In genomic region chr14:61699092-61699491, GRCh38 we compare ENCODE assay signal across 10 cellular contexts. TPM values are rescaled to one million over a fixed set of nuclear protein-coding genes. Genes with fewer than 3 reads are reported as not detected.
DNase-seq lines count a peak whose midpoint lies in the region; ATAC-seq and TF ChIP-seq lines count a peak whose summit lies in the region.
"Had no signal": no experiment of that assay in that cellular context is flagged by ENCODE, and none has a peak within 500 bp of the region (broad histone marks: within the 10 kb centered on the region; RNA-seq: fewer than 3 reads in every experiment).

No MANE protein-coding gene starts in this region.

- no peaks in the 10 kb centered on the region for H3K9me3 Mint-ChIP-seq in activated T-cell treated with anti-CD3 and anti-CD28 coated beads, Interleukin-2, amount 50 U/mL, for 72 hours
- H3K9me3 Mint-ChIP-seq in activated CD4-positive, alpha-beta memory T cell treated with anti-CD3 and anti-CD28 coated beads for 36 hours, result no peaks in the 10 kb centered on the region
- H3K9me3 Mint-ChIP-seq in stimulated activated memory B cell treated with anti-CD40 and anti-IgM and Interleukin-4, amounts not matched to agents 10 μg/mL and 1 μg/mL and 100 μg/mL, for 72 hours, result no peaks in the 10 kb centered on the region

- DNase-seq in activated T-cell treated with anti-CD3 and anti-CD28 coated beads, Interleukin-2, amount 50 U/mL, for 72 hours, result no peak
- DNase-seq in activated T-cell treated with anti-CD3 and anti-CD28 coated beads, Interleukin-2, amount 50 U/mL, for 48 hours, result no peak
- no peak for DNase-seq in activated CD4-positive, alpha-beta memory T cell treated with anti-CD3 and anti-CD28 coated beads for 36 hours
- DNase-seq in foreskin fibroblast (no peak), NCI-H1417 (lab: John Stamatoyannopoulos, UW) (no peak)
- DNase-seq: head of caudate nucleus, NCI-H1105 had no signal

- no peak for ATAC-seq in activated T-cell treated with anti-CD3 and anti-CD28 coated beads, Interleukin-2, amount 50 U/mL, for 72 hours (replicated peaks in 1 of 2)
- no peak for ATAC-seq in stimulated activated memory B cell treated with anti-CD40 and anti-IgM and Interleukin-4, amounts not matched to agents 10 μg/mL and 1 μg/mL and 100 μg/mL, for 72 hours
- ATAC-seq in HG03457 (IDR thresholded peaks at IDR 0.05; ENCODE audit: unreplicated experiment), result no peak
- ATAC-seq in HG02885 (IDR thresholded peaks at IDR 0.05; ENCODE audit: poor library complexity, unreplicated experiment), result no peak

- CTCF ChIA-PET in activated CD4-positive, alpha-beta memory T cell treated with anti-CD3 and anti-CD28 coated beads for 36 hours (lab: Charles Lee), result interaction anchor here (1.0 to 2.4 kb wide), 6 partner anchors 27 to 223 kb away, joined by 3 to 12 read pairs (median 3); no protein-coding TSS in a partner anchor

- peak overlapping the region; percentile 74 to 97 for H3K4me3 ChIP-seq in foreskin fibroblast (ENCODE audit: low read depth in 1 of 2, low read length in 2 of 2)

- H3K27ac Mint-ChIP-seq in activated T-cell treated with anti-CD3 and anti-CD28 coated beads, Interleukin-2, amount 50 U/mL, for 72 hours, result peak overlapping the region; percentile 93
- peak overlapping the region; percentile 98 for H3K27ac Mint-ChIP-seq in activated CD4-positive, alpha-beta memory T cell treated with anti-CD3 and anti-CD28 coated beads for 36 hours
- H3K27ac Mint-ChIP-seq in stimulated activated memory B cell treated with anti-CD40 and anti-IgM and Interleukin-4, amounts not matched to agents 10 μg/mL and 1 μg/mL and 100 μg/mL, for 72 hours, result no peak overlapping the region

- peaks cover 50% of the 10 kb centered on the region for H3K4me1 Mint-ChIP-seq in activated T-cell treated with anti-CD3 and anti-CD28 coated beads, Interleukin-2, amount 50 U/mL, for 72 hours (ENCODE audit: low read depth)
- H3K4me1 Mint-ChIP-seq in activated CD4-positive, alpha-beta memory T cell treated with anti-CD3 and anti-CD28 coated beads for 36 hours (ENCODE audit: low read depth), result peaks cover 57% of the 10 kb centered on the region
- H3K4me1 Mint-ChIP-seq in stimulated activated memory B cell treated with anti-CD40 and anti-IgM and Interleukin-4, amounts not matched to agents 10 μg/mL and 1 μg/mL and 100 μg/mL, for 72 hours, result peaks cover 50% of the 10 kb centered on the region

- POLR2A ChIA-PET in activated CD4-positive, alpha-beta memory T cell treated with anti-CD3 and anti-CD28 coated beads for 36 hours (lab: Charles Lee), result interaction anchor here (0.8 to 5.7 kb wide), 16 partner anchors 15 to 376 kb away, joined by 3 to 40 read pairs (median 6); no protein-coding TSS in a partner anchor

- H3K36me3 Mint-ChIP-seq in activated T-cell treated with anti-CD3 and anti-CD28 coated beads, Interleukin-2, amount 50 U/mL, for 72 hours (ENCODE audit: insufficient read depth in 2 of 2), result peaks cover 24 to 47% of the 10 kb centered on the region in 2 donors
- peaks cover 64% of the 10 kb centered on the region for H3K36me3 Mint-ChIP-seq in activated CD4-positive, alpha-beta memory T cell treated with anti-CD3 and anti-CD28 coated beads for 36 hours
- peaks cover 15% of the 10 kb centered on the region for H3K36me3 Mint-ChIP-seq in stimulated activated memory B cell treated with anti-CD40 and anti-IgM and Interleukin-4, amounts not matched to agents 10 μg/mL and 1 μg/mL and 100 μg/mL, for 72 hours

- no peak for TF ChIP-seq CTCF in foreskin fibroblast (IDR thresholded peaks at IDR 0.05; ENCODE audit: low read depth, low read length)

- no peaks in the 10 kb centered on the region for H3K27me3 Mint-ChIP-seq in activated T-cell treated with anti-CD3 and anti-CD28 coated beads, Interleukin-2, amount 50 U/mL, for 72 hours (ENCODE audit: low read depth)
- H3K27me3 Mint-ChIP-seq in activated CD4-positive, alpha-beta memory T cell treated with anti-CD3 and anti-CD28 coated beads for 36 hours, result no peaks in the 10 kb centered on the region
- no peaks in the 10 kb centered on the region for H3K27me3 Mint-ChIP-seq in stimulated activated memory B cell treated with anti-CD40 and anti-IgM and Interleukin-4, amounts not matched to agents 10 μg/mL and 1 μg/mL and 100 μg/mL, for 72 hours

- peak overlapping the region; percentile 94 to 97 for H3K4me3 Mint-ChIP-seq in activated T-cell treated with anti-CD3 and anti-CD28 coated beads, Interleukin-2, amount 50 U/mL, for 72 hours
- peak overlapping the region; percentile 98 for H3K4me3 Mint-ChIP-seq in activated CD4-positive, alpha-beta memory T cell treated with anti-CD3 and anti-CD28 coated beads for 36 hours
- H3K4me3 Mint-ChIP-seq in stimulated activated memory B cell treated with anti-CD40 and anti-IgM and Interleukin-4, amounts not matched to agents 10 μg/mL and 1 μg/mL and 100 μg/mL, for 72 hours, result peak overlapping the region; percentile 93

- intact Hi-C loops in activated CD4-positive, alpha-beta memory T cell treated with anti-CD3 and anti-CD28 coated beads for 36 hours (cut with micrococcal nuclease), result loop anchor here (2.0 to 5.0 kb wide), 2 partner anchors 312 to 368 kb away; no protein-coding TSS in a partner anchor

RNA-seq across cellular contexts. Expression of gene HIF1A, which starts 3.8 kb away (rescaled TPM):
- total RNA-seq in activated T-cell treated with anti-CD3 and anti-CD28 coated beads, Interleukin-2, amount 50 U/mL, for 72 hours, result 100 to 1,000 TPM; 283 to 343 TPM
- total RNA-seq in activated CD4-positive, alpha-beta memory T cell treated with anti-CD3 and anti-CD28 coated beads for 36 hours, result 100 to 1,000 TPM; 283 to 287 TPM
